ENCODE assay signal across 9 cellular contexts in the genomic region with DNA sequence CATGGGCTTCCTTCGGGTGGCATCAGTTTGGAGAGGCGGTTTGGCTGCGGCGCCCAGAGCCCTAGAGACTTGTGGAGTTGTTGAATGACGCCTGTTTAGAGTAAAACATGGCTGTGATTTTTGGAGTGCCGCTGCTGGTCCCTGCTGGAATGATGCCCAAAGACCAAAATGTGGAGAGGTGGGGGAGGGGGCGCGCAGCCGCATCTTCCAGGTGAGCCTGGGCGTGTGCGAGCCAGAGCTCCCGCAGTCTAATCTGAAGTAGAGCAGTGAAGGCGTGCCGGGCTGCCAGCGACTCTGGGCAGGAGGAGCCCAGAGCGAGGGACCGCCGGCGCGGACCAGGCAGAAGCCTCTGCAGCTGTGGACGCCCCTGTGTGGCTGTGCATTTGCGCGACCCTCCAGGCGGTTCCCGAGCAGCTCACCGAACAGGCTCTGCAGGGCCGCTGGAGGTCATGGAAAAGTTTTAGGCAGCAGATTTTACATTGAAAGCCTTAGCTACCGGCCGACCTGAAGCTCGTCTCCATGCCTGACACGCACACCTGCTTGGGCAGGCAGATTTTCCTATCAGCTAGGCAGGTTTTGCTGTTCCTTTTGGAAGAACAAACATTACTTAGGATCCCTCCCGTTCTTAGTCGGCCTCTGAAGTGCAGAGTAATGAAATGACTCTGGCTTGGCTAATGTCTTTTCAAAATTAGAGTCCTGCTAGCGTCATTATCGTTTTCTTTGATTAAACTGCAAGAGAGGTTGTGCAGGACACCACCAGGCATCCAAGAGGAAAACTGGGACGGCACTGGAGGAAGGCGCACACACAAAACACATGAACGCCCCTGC.
A peak's percentile ranks its signal among the peaks of the same experiment; 100 is the strongest.
DNase-seq lines count a peak whose midpoint lies in the region; ATAC-seq and TF ChIP-seq lines count a peak whose summit lies in the region.
"Had no signal": no experiment of that assay in that cellular context is flagged by ENCODE, and none has a peak within 500 bp of the region (broad histone marks: within the 10 kb centered on the region; RNA-seq: fewer than 3 reads in every experiment).

No MANE protein-coding gene starts in this region.

- no peak overlapping the region for H3K27ac ChIP-seq in OCI-LY7 (ENCODE audit: low read depth, low read length, poor library complexity, severe bottlenecking)

- intact Hi-C loops in Caco-2 (cut with micrococcal nuclease; ENCODE audit: unreplicated experiment) = no loop called here
- intact Hi-C loops in Right ventricle myocardium superior (cut with DNase I) = loop anchor here (10.0 kb wide), 2 partner anchors 100 to 110 kb away; no protein-coding TSS in a partner anchor
- intact Hi-C loops in activated CD4-positive, alpha-beta T cell treated with anti-CD3 and anti-CD28 coated beads for 36 hours (cut with DNase I, micrococcal nuclease) = no loop called here
- intact Hi-C loops in OCI-LY7 (cut with micrococcal nuclease; ENCODE audit: unreplicated experiment) = loop anchor here (5.0 kb wide), 1 partner anchor 318 kb away; no protein-coding TSS in a partner anchor

- POLR2A ChIA-PET in Caco-2 (lab: Charles Lee) = no interaction called here
- POLR2A ChIA-PET in activated CD4-positive, alpha-beta T cell treated with anti-CD3 and anti-CD28 coated beads for 36 hours (lab: Charles Lee) = no interaction called here
- POLR2A ChIA-PET in OCI-LY7 (lab: Charles Lee) = no interaction called here

- H3K27me3 ChIP-seq in Caco-2 (replicated peaks; ENCODE audit: control insufficient read depth, insufficient read depth, low read length) = peaks cover 3% of the 10 kb centered on the region; the same call in 1 of the 2 replicates

- no peaks in the 10 kb centered on the region for H3K9me2 ChIP-seq in OCI-LY7 (ENCODE audit: insufficient read depth, low read length)

- DNase-seq in Caco-2 (no peak), NCI-H69 (lab: John Stamatoyannopoulos, UW) (peak; percentile 52), Right ventricle myocardium superior (peak; percentile 54), osteocyte (ENCODE audit: extremely low spot score, unreplicated experiment) (no peak), OCI-LY7 (ENCODE audit: low spot score) (no peak)
- DNase-seq in activated CD4-positive, alpha-beta T cell treated with anti-CD3 and anti-CD28 coated beads for 36 hours = no peak
- no peak for DNase-seq in stimulated activated CD4-positive, alpha-beta T cell treated with anti-CD3 and anti-CD28 coated beads, Interleukin-2, amount 100 ng/mL, for 48 hours
- DNase-seq: effector CD8-positive, alpha-beta T cell had no signal

- ATAC-seq in Right ventricle myocardium superior (ENCODE audit: poor library complexity) (peak; percentile 58), GM18520 (IDR thresholded peaks at IDR 0.05; ENCODE audit: unreplicated experiment) (no peak)
- no peak for ATAC-seq in activated CD4-positive, alpha-beta T cell treated with anti-CD3 and anti-CD28 coated beads for 36 hours

- H3K4me1 Mint-ChIP-seq in Caco-2 (ENCODE audit: low read depth, unreplicated experiment) (peaks cover 15% of the 10 kb centered on the region), osteocyte (ENCODE audit: unreplicated experiment) (peaks cover 10% of the 10 kb centered on the region)
- peaks cover 7% of the 10 kb centered on the region for H3K4me1 Mint-ChIP-seq in activated CD4-positive, alpha-beta T cell treated with anti-CD3 and anti-CD28 coated beads for 36 hours

- CTCF ChIA-PET in Caco-2 (lab: Charles Lee) = no interaction called here
- CTCF ChIA-PET in activated CD4-positive, alpha-beta T cell treated with anti-CD3 and anti-CD28 coated beads for 36 hours (lab: Charles Lee) = interaction anchor here (0.7 kb wide), 1 partner anchor 63 kb away, joined by 3 read pairs; no protein-coding TSS in a partner anchor
- CTCF ChIA-PET in OCI-LY7 (lab: Charles Lee; ENCODE audit: unreplicated experiment) = no interaction called here

- no peaks in the 10 kb centered on the region for H3K9me3 Mint-ChIP-seq in Caco-2 (ENCODE audit: unreplicated experiment)
- H3K9me3 Mint-ChIP-seq in osteocyte (ENCODE audit: unreplicated experiment) = no peaks in the 10 kb centered on the region
- no peaks in the 10 kb centered on the region for H3K9me3 Mint-ChIP-seq in activated CD4-positive, alpha-beta T cell treated with anti-CD3 and anti-CD28 coated beads for 36 hours (ENCODE audit: low read depth)

- TF ChIP-seq CTCF in Caco-2 (IDR thresholded peaks at IDR 0.05; ENCODE audit: insufficient read depth in 1 of 2, low read depth in 1 of 2, low read length in 1 of 2, severe bottlenecking in 1 of 2, unreplicated experiment in 1 of 2) = no peak
- no peak for TF ChIP-seq CTCF in osteocyte (IDR thresholded peaks at IDR 0.05)
- TF ChIP-seq CTCF in OCI-LY7 (conservative IDR thresholded peaks at IDR 0.05; ENCODE audit: low read length) = no peak

- no peaks in the 10 kb centered on the region for H3K9me3 ChIP-seq in Caco-2
- no peaks in the 10 kb centered on the region for H3K9me3 ChIP-seq in OCI-LY7 (ENCODE audit: low read length)

- H3K4me3 Mint-ChIP-seq in Caco-2 (ENCODE audit: unreplicated experiment) (peak overlapping the region; percentile 40), osteocyte (ENCODE audit: unreplicated experiment) (peak overlapping the region; percentile 24)
- no peak overlapping the region for H3K4me3 Mint-ChIP-seq in activated CD4-positive, alpha-beta T cell treated with anti-CD3 and anti-CD28 coated beads for 36 hours

- H3K36me3 Mint-ChIP-seq in Caco-2 (ENCODE audit: insufficient read depth, unreplicated experiment) (no peaks in the 10 kb centered on the region), osteocyte (ENCODE audit: unreplicated experiment) (no peaks in the 10 kb centered on the region)
- H3K36me3 Mint-ChIP-seq in activated CD4-positive, alpha-beta T cell treated with anti-CD3 and anti-CD28 coated beads for 36 hours (ENCODE audit: low read depth) = no peaks in the 10 kb centered on the region

- no peaks in the 10 kb centered on the region for H3K79me2 ChIP-seq in OCI-LY7 (ENCODE audit: insufficient read depth, low read depth, low read length)

- H3K4me1 ChIP-seq in Caco-2 (peaks cover 14% of the 10 kb centered on the region; the same call in 1 of the 2 replicates), OCI-LY7 (ENCODE audit: insufficient read depth, low read length, poor library complexity, severe bottlenecking) (no peaks in the 10 kb centered on the region)

- H4K20me1 ChIP-seq in OCI-LY7 (ENCODE audit: insufficient read depth, low read length) = no peaks in the 10 kb centered on the region

- BruUV-seq in Caco-2 (replicated peaks; lab: Mats Ljungman, UMichigan) (no TSS peak), OCI-LY7 (replicated peaks; lab: Mats Ljungman, UMichigan) (no TSS peak)

- H3K4me3 ChIP-seq in Caco-2 (ENCODE audit: low read depth, low read length) (no peak overlapping the region), OCI-LY7 (ENCODE audit: low read depth, low read length, poor library complexity, severe bottlenecking) (no peak overlapping the region)

- no peak overlapping the region for H3K4me2 ChIP-seq in OCI-LY7 (ENCODE audit: low read length)

- H2AFZ ChIP-seq in OCI-LY7 (ENCODE audit: low read length) = no peak overlapping the region

- H3K27me3 Mint-ChIP-seq in Caco-2 (ENCODE audit: insufficient read depth, unreplicated experiment) = peaks cover 27% of the 10 kb centered on the region
- H3K27me3 Mint-ChIP-seq in osteocyte (ENCODE audit: unreplicated experiment) = peaks cover 78% of the 10 kb centered on the region
- peaks cover 45% of the 10 kb centered on the region for H3K27me3 Mint-ChIP-seq in activated CD4-positive, alpha-beta T cell treated with anti-CD3 and anti-CD28 coated beads for 36 hours

- H3K36me3 ChIP-seq in Caco-2 (ENCODE audit: control insufficient read depth, insufficient read depth, low read length) (no peaks in the 10 kb centered on the region), OCI-LY7 (ENCODE audit: insufficient read depth, low read length) (no peaks in the 10 kb centered on the region)

- H3K27ac Mint-ChIP-seq in Caco-2 (ENCODE audit: unreplicated experiment) (no peak overlapping the region), osteocyte (ENCODE audit: unreplicated experiment) (no peak overlapping the region)
- no peak overlapping the region for H3K27ac Mint-ChIP-seq in activated CD4-positive, alpha-beta T cell treated with anti-CD3 and anti-CD28 coated beads for 36 hours

Comparison
In these comparisons a context has a peak if more than half of its experiments do, and no peak if none do; other contexts are left out.
1. DNase-seq: peak in NCI-H69 (single experiment) and Right ventricle myocardium superior (single experiment); none in Caco-2 (0 of 2), osteocyte (single experiment), activated CD4-positive, alpha-beta T cell treated with anti-CD3 and anti-CD28 coated beads for 36 hours (single experiment), OCI-LY7 (single experiment) and stimulated activated CD4-positive, alpha-beta T cell treated with anti-CD3 and anti-CD28 coated beads, Interleukin-2, amount 100 ng/mL, for 48 hours (0 of 2).
2. intact Hi-C loops: an anchor here in Right ventricle myocardium superior (10.0 kb wide) and OCI-LY7 (5.0 kb wide); none called in Caco-2 and activated CD4-positive, alpha-beta T cell treated with anti-CD3 and anti-CD28 coated beads for 36 hours.